ENCODE assay signal across 8 cellular contexts in genomic region chr1:32612189-32612881, GRCh38. TPM values are rescaled to one million over a fixed set of nuclear protein-coding genes. Genes with fewer than 3 reads are reported as not detected.
DNase-seq lines count a peak whose midpoint lies in the region; ATAC-seq and TF ChIP-seq lines count a peak whose summit lies in the region.

No MANE protein-coding gene starts in this region.

- no peaks in the 10 kb centered on the region for H3K27me3 ChIP-seq in parathyroid adenoma (ENCODE audit: control insufficient read depth, insufficient read depth, low read length)

- H3K36me3 ChIP-seq in parathyroid adenoma (ENCODE audit: control insufficient read depth, insufficient read depth, low read length), result no peaks in the 10 kb centered on the region

- H3K27ac ChIP-seq in parathyroid adenoma, result no peak overlapping the region

- no peaks in the 10 kb centered on the region for H3K4me1 ChIP-seq in parathyroid adenoma

- no peak overlapping the region for H3K9ac ChIP-seq in parathyroid adenoma

- intact Hi-C loops in left cardiac atrium (cut with DNase I), result no loop called here

- H3K79me2 ChIP-seq in parathyroid adenoma, result no peaks in the 10 kb centered on the region

- DNase-seq in AG09309 (ENCODE audit: low read depth) (peak; percentile 8), HuH-7 (ENCODE audit: low spot score) (peak; percentile 89), SHP77 treated with DMSO at 0.1 percent for 48 hours (lab: John Stamatoyannopoulos, UW) (peak; percentile 75), amygdala (lab: John Stamatoyannopoulos, UW) (peak; percentile 18 to 93 (median 78)), left cardiac atrium (peak; percentile 91), ureter (ENCODE audit: low spot score) (peak; percentile 81)

- H3K4me3 ChIP-seq in AG09309 (ENCODE audit: control insufficient read depth, low read depth, low read length) (peak overlapping the region; percentile 52), parathyroid adenoma (ENCODE audit: low read depth, low read length) (peak overlapping the region; percentile 66)

- peak overlapping the region; percentile 97 for H3K4me2 ChIP-seq in parathyroid adenoma (ENCODE audit: low read length)

- H3K9me3 ChIP-seq in parathyroid adenoma (ENCODE audit: control insufficient read depth, low read length), result no peaks in the 10 kb centered on the region

- ATAC-seq in GM19043 (IDR thresholded peaks at IDR 0.05; ENCODE audit: low read depth, unreplicated experiment), result peak; percentile 75
- ATAC-seq in left cardiac atrium, result peak; percentile 100

- peak overlapping the region; percentile 85 for H2AFZ ChIP-seq in parathyroid adenoma

- TF ChIP-seq CTCF in AG09309 (IDR thresholded peaks at IDR 0.05; ENCODE audit: control insufficient read depth, insufficient read depth, low read depth, low read length, missing control alignments) (peak; percentile 26), parathyroid adenoma (IDR thresholded peaks at IDR 0.05) (peak; percentile 28)

RNA-seq across cellular contexts. Expression of gene ZBTB8OS, which starts 38.0 kb away (rescaled TPM):
- total RNA-seq in left cardiac atrium, result 10 to 100 TPM; 26.2 to 32.7 TPM
- 48.8 TPM for total RNA-seq in ureter

RNA-seq across cellular contexts. Expression of gene RBBP4, which starts 38.7 kb away (rescaled TPM):
- total RNA-seq in left cardiac atrium (100 to 1,000 TPM in 1 of 2 donors, 10 to 100 TPM in 1; 95.8 to 108 TPM), ureter (213 TPM)

Comparison
In these comparisons a context has a peak if more than half of its experiments do, and no peak if none do; other contexts are left out.
1. DNase-seq: peak in every context shown above with its lines; median percentile 91 in left cardiac atrium; 89 in HuH-7; 81 in ureter; 78 in amygdala; 75 in SHP77 treated with DMSO at 0.1 percent for 48 hours; 8 in AG09309.